12 cellular contexts compared by ENCODE assay signal in the genomic region with DNA sequence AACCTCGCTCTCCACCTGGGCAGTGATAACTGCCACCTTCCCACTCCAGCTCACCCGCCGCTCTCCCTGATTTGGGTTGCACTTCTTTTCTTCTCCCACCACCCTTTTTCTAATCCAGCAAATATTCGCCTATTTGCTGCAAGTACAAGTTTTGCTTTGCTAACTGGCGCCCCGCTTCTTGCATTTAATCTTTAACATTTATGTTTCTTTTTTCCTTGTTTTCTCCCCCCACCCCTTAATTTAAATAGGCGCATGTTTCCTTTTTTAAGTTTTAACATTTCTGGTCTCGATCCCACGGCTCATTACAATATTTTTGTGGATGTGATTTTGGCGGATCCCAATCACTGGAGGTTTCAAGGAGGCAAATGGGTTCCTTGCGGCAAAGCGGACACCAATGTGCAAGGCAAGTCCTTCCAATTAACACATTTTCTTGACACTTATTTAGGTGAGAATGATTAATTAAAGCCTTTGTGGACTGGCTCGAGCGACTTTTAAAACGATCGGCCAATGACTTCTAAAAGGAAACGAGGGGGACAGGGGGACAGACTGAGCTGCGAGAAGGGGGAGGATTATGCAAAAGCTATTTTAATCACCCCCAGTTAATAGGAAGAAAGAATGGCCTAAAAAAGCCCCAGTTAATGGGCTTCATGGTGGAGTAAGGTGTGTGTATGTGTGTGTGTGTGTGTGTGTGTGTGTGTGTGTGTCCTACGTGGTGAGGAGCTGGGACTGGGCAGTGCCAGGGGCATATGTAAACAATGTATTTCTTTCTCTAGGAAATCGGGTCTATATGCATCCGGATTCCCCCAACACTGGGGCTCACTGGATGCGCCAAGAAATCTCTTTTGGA. TPM values are rescaled to one million over a fixed set of nuclear protein-coding genes. Genes with fewer than 3 reads are reported as not detected.
DNase-seq lines count a peak whose midpoint lies in the region; ATAC-seq and TF ChIP-seq lines count a peak whose summit lies in the region.
"Had no signal": no experiment of that assay in that cellular context is flagged by ENCODE, and none has a peak within 500 bp of the region (broad histone marks: within the 10 kb centered on the region; RNA-seq: fewer than 3 reads in every experiment).

No MANE protein-coding gene starts in this region.

- peaks cover 84% of the 10 kb centered on the region for H3K27me3 Mint-ChIP-seq in activated CD8-positive, alpha-beta memory T cell treated with anti-CD3 and anti-CD28 coated beads, Interleukin-2, amount 10 ng/mL, durations not matched to agents 7 days and 5 days
- peaks cover 59% of the 10 kb centered on the region for H3K27me3 Mint-ChIP-seq in endothelial cell (ENCODE audit: unreplicated experiment)

- H3K79me2 ChIP-seq in smooth muscle cell (ENCODE audit: low read depth) = no peaks in the 10 kb centered on the region

- no peaks in the 10 kb centered on the region for H4K20me1 ChIP-seq in smooth muscle cell (ENCODE audit: low read depth)

- peaks cover 50% of the 10 kb centered on the region for H3K4me1 Mint-ChIP-seq in activated CD8-positive, alpha-beta memory T cell treated with anti-CD3 and anti-CD28 coated beads, Interleukin-2, amount 10 ng/mL, durations not matched to agents 7 days and 5 days
- H3K4me1 Mint-ChIP-seq in endothelial cell (ENCODE audit: unreplicated experiment) = peaks cover 48% of the 10 kb centered on the region

- H3K27ac ChIP-seq in smooth muscle cell (ENCODE audit: low read depth) = no peak overlapping the region

- H3K4me1 ChIP-seq in smooth muscle cell (ENCODE audit: low read depth) = peaks cover 30% of the 10 kb centered on the region

- peaks cover 100% of the 10 kb centered on the region for H3K27me3 ChIP-seq in smooth muscle cell (ENCODE audit: low read depth)

- no peaks in the 10 kb centered on the region for H3K9me3 ChIP-seq in smooth muscle cell (replicated peaks; ENCODE audit: low read depth)

- peaks cover 6% of the 10 kb centered on the region for H3K36me3 Mint-ChIP-seq in activated CD8-positive, alpha-beta memory T cell treated with anti-CD3 and anti-CD28 coated beads, Interleukin-2, amount 10 ng/mL, durations not matched to agents 7 days and 5 days
- H3K36me3 Mint-ChIP-seq in endothelial cell (ENCODE audit: low read depth, unreplicated experiment) = peaks cover 4% of the 10 kb centered on the region

- no peaks in the 10 kb centered on the region for H3K36me3 ChIP-seq in smooth muscle cell (ENCODE audit: low read depth)

- H3F3A ChIP-seq in smooth muscle cell (ENCODE audit: low read depth) = no peaks in the 10 kb centered on the region

- no peak overlapping the region for H2AFZ ChIP-seq in smooth muscle cell (ENCODE audit: low read depth)

- H3K9me3 Mint-ChIP-seq in activated CD8-positive, alpha-beta memory T cell treated with anti-CD3 and anti-CD28 coated beads, Interleukin-2, amount 10 ng/mL, durations not matched to agents 7 days and 5 days (ENCODE audit: low read depth) = no peaks in the 10 kb centered on the region
- no peaks in the 10 kb centered on the region for H3K9me3 Mint-ChIP-seq in endothelial cell (ENCODE audit: unreplicated experiment)
- H3K9me3 Mint-ChIP-seq: dendritic cell treated with granulocyte-macrophage colony-stimulating factor and Interleukin-4, amounts not matched to agents 40 ng/mL and 50 ng/mL, for 4 days had no signal

- no peak overlapping the region for H3K4me3 ChIP-seq in smooth muscle cell

- H3K4me3 Mint-ChIP-seq in activated CD8-positive, alpha-beta memory T cell treated with anti-CD3 and anti-CD28 coated beads, Interleukin-2, amount 10 ng/mL, durations not matched to agents 7 days and 5 days = peak overlapping the region; percentile 44
- peak overlapping the region; percentile 78 for H3K4me3 Mint-ChIP-seq in endothelial cell (ENCODE audit: unreplicated experiment)
- H3K4me3 Mint-ChIP-seq: dendritic cell treated with granulocyte-macrophage colony-stimulating factor and Interleukin-4, amounts not matched to agents 40 ng/mL and 50 ng/mL, for 4 days had no signal

- no peak for ATAC-seq in activated CD8-positive, alpha-beta memory T cell treated with anti-CD3 and anti-CD28 coated beads, Interleukin-2, amount 10 ng/mL, durations not matched to agents 7 days and 5 days
- ATAC-seq in GM18861 (IDR thresholded peaks at IDR 0.05; ENCODE audit: unreplicated experiment) = no peak
- no peak for ATAC-seq in GM21390 (IDR thresholded peaks at IDR 0.05; ENCODE audit: unreplicated experiment)

- H3K27ac Mint-ChIP-seq in activated CD8-positive, alpha-beta memory T cell treated with anti-CD3 and anti-CD28 coated beads, Interleukin-2, amount 10 ng/mL, durations not matched to agents 7 days and 5 days = peak overlapping the region; percentile 20
- H3K27ac Mint-ChIP-seq in endothelial cell (ENCODE audit: unreplicated experiment) = peak overlapping the region; percentile 31
- H3K27ac Mint-ChIP-seq: dendritic cell treated with granulocyte-macrophage colony-stimulating factor and Interleukin-4, amounts not matched to agents 40 ng/mL and 50 ng/mL, for 4 days had no signal

- CTCF ChIA-PET in activated CD8-positive, alpha-beta memory T cell treated with anti-CD3 and anti-CD28 coated beads, Interleukin-2, amount 10 ng/mL, durations not matched to agents 7 days and 5 days (lab: Charles Lee) = interaction anchor here (0.7 to 1.6 kb wide), 2 partner anchors 11 to 35 kb away, joined by 3 to 4 read pairs; no protein-coding TSS in a partner anchor

- DNase-seq in activated CD8-positive, alpha-beta memory T cell treated with anti-CD3 and anti-CD28 coated beads, Interleukin-2, amount 10 ng/mL, durations not matched to agents 7 days and 5 days = no peak
- DNase-seq in activated CD8-positive, alpha-beta memory T cell treated with anti-CD3 and anti-CD28 coated beads, Interleukin-2, amount 50 U/mL, for 4 hours = no peak
- peak; percentile 42 for DNase-seq in NCI-H82 (lab: John Stamatoyannopoulos, UW)
- no peak for DNase-seq in endothelial cell (ENCODE audit: low spot score)
- DNase-seq in smooth muscle cell (lab: John Stamatoyannopoulos, UW; ENCODE audit: unreplicated experiment) = no peak
- DNase-seq in NCI-H146 (lab: John Stamatoyannopoulos, UW) = no peak
- DNase-seq: DND-41, NCI-H1417 treated with DMSO at 0.1 percent for 48 hours had no signal

- H3K9ac ChIP-seq in smooth muscle cell (ENCODE audit: low read depth) = no peak overlapping the region

- 8% methylated on average over 22 of the region's 22 CpGs for whole genome bisulfite sequencing in smooth muscle cell (ENCODE audit: low lambda C conversion rate)

- H3K4me2 ChIP-seq in smooth muscle cell = peak overlapping the region; percentile 84

- TF ChIP-seq CTCF in endothelial cell (IDR thresholded peaks at IDR 0.05; ENCODE audit: unreplicated experiment) (no peak), smooth muscle cell (IDR thresholded peaks at IDR 0.05; ENCODE audit: borderline replicate concordance, insufficient read depth, poor library complexity, severe bottlenecking) (no peak)

RNA-seq across cellular contexts. Expression of a gene that starts 1.6 kb away (rescaled TPM):
- total RNA-seq in activated CD8-positive, alpha-beta memory T cell treated with anti-CD3 and anti-CD28 coated beads, Interleukin-2, amount 10 ng/mL, durations not matched to agents 7 days and 5 days = under 1 TPM in 1 of 2 experiments, not detected in 1; 0.05 TPM
- total RNA-seq in endothelial cell (ENCODE audit: unreplicated experiment) (0.08 TPM), smooth muscle cell (0.13 and 2.3 TPM in 2 replicates)
- 0.04 TPM in 1 of 2 replicates, not detected in the other for polyA plus RNA-seq in smooth muscle cell
- total RNA-seq: ureter had no signal
